ENCODE assay signal across 16 cellular contexts in genomic region chr17:16437083-16437482, GRCh38. TPM values are rescaled to one million over a fixed set of nuclear protein-coding genes. Genes with fewer than 3 reads are reported as not detected.
DNase-seq lines count a peak whose midpoint lies in the region; ATAC-seq, FAIRE-seq and TF ChIP-seq lines count a peak whose summit lies in the region.
"Had no signal": no experiment of that assay in that cellular context is flagged by ENCODE, and none has a peak within 500 bp of the region (broad histone marks: within the 10 kb centered on the region; RNA-seq: fewer than 3 reads in every experiment).

No MANE protein-coding gene starts in this region.

- no peaks in the 10 kb centered on the region for H3K27me3 Mint-ChIP-seq in natural killer cell treated with Interleukin-12 subunit alpha and Interleukin-12 subunit beta and Interleukin-15 and Interleukin-18, amount 100 ng/mL, for 72 hours
- no peaks in the 10 kb centered on the region for H3K27me3 Mint-ChIP-seq in natural killer cell (ENCODE audit: low read depth in 2 of 2)
- H3K27me3 Mint-ChIP-seq in activated B cell treated with CpG ODN at 0.5 μM for 24 hours = no peaks in the 10 kb centered on the region

- peaks cover 9 to 10% of the 10 kb centered on the region in 2 donors for H3K36me3 ChIP-seq in kidney (ENCODE audit: control insufficient read depth in 1 of 2, insufficient read depth in 2 of 2, low read length in 2 of 2)

- peaks cover 8 to 14% of the 10 kb centered on the region in 2 donors for H3K4me1 ChIP-seq in kidney (ENCODE audit: control insufficient read depth in 1 of 2, insufficient read depth in 1 of 2, low read depth in 1 of 2, low read length in 2 of 2)

- peaks cover 46 to 47% of the 10 kb centered on the region in 2 donors for H3K4me1 Mint-ChIP-seq in natural killer cell treated with Interleukin-12 subunit alpha and Interleukin-12 subunit beta and Interleukin-15 and Interleukin-18, amount 100 ng/mL, for 72 hours (ENCODE audit: low read depth in 2 of 2)
- H3K4me1 Mint-ChIP-seq in natural killer cell (peaks cover 43 to 52% of the 10 kb centered on the region in 2 donors), activated B cell treated with CpG ODN at 0.5 μM for 24 hours (peaks cover 33% of the 10 kb centered on the region)

- H3K27ac Mint-ChIP-seq in natural killer cell treated with Interleukin-12 subunit alpha and Interleukin-12 subunit beta and Interleukin-15 and Interleukin-18, amount 100 ng/mL, for 72 hours = peak overlapping the region; percentile 95 to 97
- H3K27ac Mint-ChIP-seq in natural killer cell = peak overlapping the region in 1 of 2 donors; percentile 96
- H3K27ac Mint-ChIP-seq in activated B cell treated with CpG ODN at 0.5 μM for 24 hours = peak overlapping the region; percentile 50

- TF ChIP-seq CTCF in natural killer cell (IDR thresholded peaks at IDR 0.05) = no peak
- TF ChIP-seq CTCF in activated B cell treated with CpG ODN at 0.5 μM for 24 hours (IDR thresholded peaks at IDR 0.05) = no peak
- peak; percentile 11 for TF ChIP-seq CTCF in epithelial cell of esophagus (IDR thresholded peaks at IDR 0.05; ENCODE audit: insufficient read depth, low read depth, low read length, missing control alignments)
- no peak for TF ChIP-seq CTCF in kidney (IDR thresholded peaks at IDR 0.05; ENCODE audit: borderline replicate concordance, extremely low read depth, insufficient read depth)

- POLR2A ChIA-PET in activated B cell treated with CpG ODN at 0.5 μM for 24 hours (lab: Charles Lee) = interaction anchor here (0.6 to 6.1 kb wide), 3 partner anchors 10 to 55 kb away, joined by 3 to 80 read pairs (median 67); partner anchors contain the start of genes TRPV2 and UBB

- no peak for DNase-seq in natural killer cell treated with Interleukin-12 subunit alpha and Interleukin-12 subunit beta and Interleukin-15 and Interleukin-18, amount 100 ng/mL, for 72 hours (ENCODE audit: low spot score)
- DNase-seq in natural killer cell = no peak
- DNase-seq in activated B cell treated with CpG ODN at 0.5 μM for 24 hours = no peak
- no peak for DNase-seq in epithelial cell of esophagus (ENCODE audit: low read depth)
- DNase-seq in kidney = no peak
- DNase-seq: activated CD4-positive, CD25-positive, alpha-beta regulatory T cell treated with anti-CD3 and anti-CD28 coated beads, Interleukin-2, amount 50 U/mL, for 72 hours; body of pancreas; DMS153; dorsolateral prefrontal cortex; MG63; NCI-H187 treated with DMSO at 0.1 percent for 48 hours; NCI-H446 treated with DMSO at 0.1 percent for 48 hours; SHP77 treated with DMSO at 0.1 percent for 48 hours had no signal

- H3K4me3 ChIP-seq in epithelial cell of esophagus (ENCODE audit: low read length) = no peak overlapping the region
- H3K4me3 ChIP-seq in kidney (ENCODE audit: low read length in 2 of 2) = no peak overlapping the region
- H3K4me3 ChIP-seq: body of pancreas, MG63 had no signal

- H3K9me3 ChIP-seq in kidney (ENCODE audit: control insufficient read depth in 1 of 2, low read length in 2 of 2) = no peaks in the 10 kb centered on the region
- H3K9me3 ChIP-seq: body of pancreas, MG63 had no signal

- H3K27ac ChIP-seq in kidney (ENCODE audit: low read depth in 2 of 2, low read length in 2 of 2) = no peak overlapping the region
- H3K27ac ChIP-seq: body of pancreas had no signal

- no peak for ATAC-seq in natural killer cell treated with Interleukin-12 subunit alpha and Interleukin-12 subunit beta and Interleukin-15 and Interleukin-18, amount 100 ng/mL, for 72 hours
- ATAC-seq in natural killer cell (no peak), activated B cell treated with CpG ODN at 0.5 μM for 24 hours (ENCODE audit: low read depth) (no peak), GM19463 (IDR thresholded peaks at IDR 0.05; ENCODE audit: unreplicated experiment) (no peak), HG03432 (IDR thresholded peaks at IDR 0.05; ENCODE audit: unreplicated experiment) (no peak), HG03039 (IDR thresholded peaks at IDR 0.05; ENCODE audit: unreplicated experiment) (no peak)
- ATAC-seq: body of pancreas had no signal

- H3K4me3 Mint-ChIP-seq in natural killer cell treated with Interleukin-12 subunit alpha and Interleukin-12 subunit beta and Interleukin-15 and Interleukin-18, amount 100 ng/mL, for 72 hours = peak overlapping the region; percentile 17
- H3K4me3 Mint-ChIP-seq in natural killer cell (no peak overlapping the region), activated B cell treated with CpG ODN at 0.5 μM for 24 hours (no peak overlapping the region)

- CTCF ChIA-PET in activated B cell treated with CpG ODN at 0.5 μM for 24 hours (lab: Charles Lee) = interaction anchor here (0.9 kb wide), 1 partner anchor 9 kb away, joined by 3 read pairs; no protein-coding TSS in a partner anchor

- no peak for FAIRE-seq in kidney (lab: Jason Lieb, UNC)

- no peaks in the 10 kb centered on the region for H3K9me3 Mint-ChIP-seq in natural killer cell treated with Interleukin-12 subunit alpha and Interleukin-12 subunit beta and Interleukin-15 and Interleukin-18, amount 100 ng/mL, for 72 hours
- H3K9me3 Mint-ChIP-seq in natural killer cell (no peaks in the 10 kb centered on the region), activated B cell treated with CpG ODN at 0.5 μM for 24 hours (no peaks in the 10 kb centered on the region)

- intact Hi-C loops in natural killer cell (cut with micrococcal nuclease) = loop anchor here (5.0 kb wide), 1 partner anchor 150 kb away; no protein-coding TSS in a partner anchor
- intact Hi-C loops in activated B cell treated with CpG ODN at 0.5 μM for 24 hours (cut with micrococcal nuclease) = loop anchor here (5.0 to 10.0 kb wide), 3 partner anchors 55 to 548 kb away; partner anchors contain the start of gene LRRC75A
- intact Hi-C loops in kidney (cut with DNase I) = no loop called here

- peaks cover 24% of the 10 kb centered on the region for H3K36me3 Mint-ChIP-seq in natural killer cell treated with Interleukin-12 subunit alpha and Interleukin-12 subunit beta and Interleukin-15 and Interleukin-18, amount 100 ng/mL, for 72 hours
- H3K36me3 Mint-ChIP-seq in natural killer cell = no peaks in the 10 kb centered on the region
- H3K36me3 Mint-ChIP-seq in activated B cell treated with CpG ODN at 0.5 μM for 24 hours (ENCODE audit: low read depth) = peaks cover 40% of the 10 kb centered on the region

- H3K9ac ChIP-seq in kidney (ENCODE audit: low read length in 2 of 2) = no peak overlapping the region

RNA-seq across cellular contexts. Expression of gene TRPV2, which starts 21.7 kb away (rescaled TPM):
- total RNA-seq in natural killer cell treated with Interleukin-12 subunit alpha and Interleukin-12 subunit beta and Interleukin-15 and Interleukin-18, amount 100 ng/mL, for 72 hours = 100 to 1,000 TPM in 1 of 2 donors, 10 to 100 TPM in 1; 83.8 to 125 TPM
- total RNA-seq in natural killer cell = 100 to 1,000 TPM; 138 to 163 (median 147) TPM
- total RNA-seq in activated B cell treated with CpG ODN at 0.5 μM for 24 hours = 58.3 and 65.8 TPM in 2 replicates
- total RNA-seq in kidney = 18.2 TPM
- 8.6 TPM for polyA plus RNA-seq in kidney (ENCODE audit: insufficient read depth, low read depth, low replicate concordance)

RNA-seq across cellular contexts. Expression of gene LRRC75A, which starts 54.9 kb away (rescaled TPM):
- total RNA-seq in natural killer cell treated with Interleukin-12 subunit alpha and Interleukin-12 subunit beta and Interleukin-15 and Interleukin-18, amount 100 ng/mL, for 72 hours = 1 to 10 TPM; 1.9 to 2.6 TPM
- total RNA-seq in natural killer cell (1 to 10 TPM; 2.6 to 3.0 (median 3.0) TPM), activated B cell treated with CpG ODN at 0.5 μM for 24 hours (0.54 and 0.98 TPM in 2 replicates), kidney (2.5 TPM)
- 2.6 TPM for polyA plus RNA-seq in kidney (ENCODE audit: insufficient read depth, low read depth, low replicate concordance)

RNA-seq across cellular contexts. Expression of gene UBB, which starts 56.2 kb away (rescaled TPM):
- 1,000 to 10,000 TPM; 1,085 to 1,889 TPM for total RNA-seq in natural killer cell treated with Interleukin-12 subunit alpha and Interleukin-12 subunit beta and Interleukin-15 and Interleukin-18, amount 100 ng/mL, for 72 hours
- total RNA-seq in natural killer cell (1,000 to 10,000 TPM; 1,492 to 1,665 (median 1,530) TPM), activated B cell treated with CpG ODN at 0.5 μM for 24 hours (1,031 and 1,128 TPM in 2 replicates), kidney (1,214 TPM)
- polyA plus RNA-seq in kidney (ENCODE audit: insufficient read depth, low read depth, low replicate concordance) = 2,605 TPM
